ENCODE assay signal across 24 cellular contexts in genomic region chr7:12422449-12423320, GRCh38. TPM values are rescaled to one million over a fixed set of nuclear protein-coding genes. Genes with fewer than 3 reads are reported as not detected.
DNase-seq lines count a peak whose midpoint lies in the region; ATAC-seq and TF ChIP-seq lines count a peak whose summit lies in the region.
"Had no signal": no experiment of that assay in that cellular context is flagged by ENCODE, and none has a peak within 500 bp of the region (broad histone marks: within the 10 kb centered on the region; RNA-seq: fewer than 3 reads in every experiment).

No MANE protein-coding gene starts in this region.

- TF ChIP-seq CTCF in MCF 10A (IDR thresholded peaks at IDR 0.05; ENCODE audit: unreplicated experiment) (no peak), breast epithelium (IDR thresholded peaks at IDR 0.05) (no peak), RWPE2 (IDR thresholded peaks at IDR 0.05; ENCODE audit: poor library complexity, severe bottlenecking) (no peak), fibroblast of lung (conservative IDR thresholded peaks at IDR 0.05 in 1 of 2, IDR thresholded peaks at IDR 0.05 in 1 of 2; ENCODE audit: low read depth in 1 of 2, low read length in 2 of 2) (no peak), upper lobe of right lung (IDR thresholded peaks at IDR 0.05) (no peak)

- intact Hi-C loops in MCF 10A (cut with micrococcal nuclease) (no loop called here), breast epithelium (cut with DNase I; ENCODE audit: low total_unique reads) (no loop called here), upper lobe of right lung (cut with DNase I) (no loop called here)

- H3K4me2 ChIP-seq in fibroblast of lung (ENCODE audit: extremely low read depth, insufficient read depth, low read length) = no peak overlapping the region

- no peak overlapping the region for H3K4me3 ChIP-seq in breast epithelium
- H3K4me3 ChIP-seq in RWPE2 (ENCODE audit: severe bottlenecking) = no peak overlapping the region
- no peak overlapping the region for H3K4me3 ChIP-seq in fibroblast of lung (replicated peaks in 1 of 4; ENCODE audit: control extremely low read depth in 1 of 4, insufficient read depth in 1 of 4, low read depth in 3 of 4, low read length in 4 of 4)
- H3K4me3 ChIP-seq in upper lobe of right lung = no peak overlapping the region
- H3K4me3 ChIP-seq: gastroesophageal sphincter, left ventricle myocardium inferior, SJSA1, spleen, upper lobe of left lung had no signal

- H3K27me3 ChIP-seq in breast epithelium (no peaks in the 10 kb centered on the region), RWPE2 (ENCODE audit: insufficient read depth, poor library complexity, severe bottlenecking) (no peaks in the 10 kb centered on the region), fibroblast of lung (ENCODE audit: control insufficient read depth, insufficient read depth, low read length) (no peaks in the 10 kb centered on the region), upper lobe of right lung (no peaks in the 10 kb centered on the region)
- H3K27me3 ChIP-seq: BE2C, gastroesophageal sphincter, SJSA1, spleen, upper lobe of left lung had no signal

- H3K9ac ChIP-seq in fibroblast of lung (ENCODE audit: insufficient read depth, low read length) = no peak overlapping the region

- DNase-seq in MCF 10A (ENCODE audit: unreplicated experiment) (peak; percentile 10), breast epithelium (ENCODE audit: low spot score in 2 of 2) (no peak), RWPE2 (ENCODE audit: low spot score) (no peak), fibroblast of lung (ENCODE audit: low read depth in 2 of 2) (peak; percentile 16 to 49), upper lobe of right lung (no peak), inferior parietal cortex (ENCODE audit: extremely low spot score) (no peak)
- no peak for DNase-seq in T-helper 2 cell treated with Interferon-gamma antibody and Interleukin-4, amounts not matched to agents 5 μg/mL and 100 μg/mL, for 36 hours (ENCODE audit: low spot score)
- DNase-seq: 8988T; activated B cell treated with CpG ODN at 0.5 μM for 24 hours; activated CD8-positive, alpha-beta T cell treated with anti-CD3 and anti-CD28 coated beads, Interleukin-2, amount 10 ng/mL, durations not matched to agents 7 days and 5 days; activated T-cell treated with anti-CD3 and anti-CD28 coated beads, Interleukin-2, amount 50 U/mL, for 4 hours; BE2C; Caco-2; left ventricle myocardium inferior; NCI-H1105; NCI-H69; OCI-M1; spleen; stimulated activated CD4-positive, alpha-beta T cell treated with anti-CD3 and anti-CD28 coated beads, Interleukin-4, amount 100 ng/mL, for 4 hours; upper lobe of left lung had no signal

- no peak overlapping the region for H3K4me3 Mint-ChIP-seq in MCF 10A (ENCODE audit: unreplicated experiment)
- no peak overlapping the region for H3K4me3 Mint-ChIP-seq in T-helper 2 cell treated with Interferon-gamma antibody and Interleukin-4, amounts not matched to agents 5 μg/mL and 100 μg/mL, for 36 hours
- H3K4me3 Mint-ChIP-seq: activated B cell treated with CpG ODN at 0.5 μM for 24 hours; activated CD8-positive, alpha-beta T cell treated with anti-CD3 and anti-CD28 coated beads, Interleukin-2, amount 10 ng/mL, durations not matched to agents 7 days and 5 days; activated T-cell treated with anti-CD3 and anti-CD28 coated beads, Interleukin-2, amount 50 U/mL, for 4 hours had no signal

- H3K36me3 ChIP-seq in breast epithelium = no peaks in the 10 kb centered on the region
- H3K36me3 ChIP-seq in RWPE2 (ENCODE audit: low read depth) = no peaks in the 10 kb centered on the region
- no peaks in the 10 kb centered on the region for H3K36me3 ChIP-seq in fibroblast of lung (ENCODE audit: control insufficient read depth, insufficient read depth, low read length)
- no peaks in the 10 kb centered on the region for H3K36me3 ChIP-seq in upper lobe of right lung
- H3K36me3 ChIP-seq: BE2C, gastroesophageal sphincter, left ventricle myocardium inferior, SJSA1, spleen, upper lobe of left lung had no signal

- H4K20me1 ChIP-seq in fibroblast of lung (ENCODE audit: control insufficient read depth, extremely low read depth, insufficient read depth, low read length) = no peaks in the 10 kb centered on the region

- H3K27me3 Mint-ChIP-seq in MCF 10A (ENCODE audit: insufficient read depth, unreplicated experiment) = no peaks in the 10 kb centered on the region
- H3K27me3 Mint-ChIP-seq in T-helper 2 cell treated with Interferon-gamma antibody and Interleukin-4, amounts not matched to agents 5 μg/mL and 100 μg/mL, for 36 hours (ENCODE audit: low read depth) = no peaks in the 10 kb centered on the region
- H3K27me3 Mint-ChIP-seq: activated B cell treated with CpG ODN at 0.5 μM for 24 hours had no signal

- no peak overlapping the region for H3K27ac Mint-ChIP-seq in MCF 10A (ENCODE audit: low read depth, unreplicated experiment)
- H3K27ac Mint-ChIP-seq in T-helper 2 cell treated with Interferon-gamma antibody and Interleukin-4, amounts not matched to agents 5 μg/mL and 100 μg/mL, for 36 hours = no peak overlapping the region
- H3K27ac Mint-ChIP-seq: activated B cell treated with CpG ODN at 0.5 μM for 24 hours; activated CD8-positive, alpha-beta T cell treated with anti-CD3 and anti-CD28 coated beads, Interleukin-2, amount 10 ng/mL, durations not matched to agents 7 days and 5 days; activated naive CD4-positive, alpha-beta T cell treated with anti-CD3 and anti-CD28 coated beads, Interleukin-2, amount 50 U/mL, for 72 hours had no signal

- no peak for TF ChIP-seq POLR2A in breast epithelium (IDR thresholded peaks at IDR 0.05)

- H3K9me3 ChIP-seq in breast epithelium (peaks cover 3 to 11% of the 10 kb centered on the region in 2 donors), RWPE2 (ENCODE audit: severe bottlenecking) (no peaks in the 10 kb centered on the region), fibroblast of lung (ENCODE audit: control insufficient read depth, insufficient read depth, low read depth, low read length) (no peaks in the 10 kb centered on the region), upper lobe of right lung (no peaks in the 10 kb centered on the region)
- H3K9me3 ChIP-seq: BE2C, Caco-2, SJSA1 had no signal

- H3K27ac ChIP-seq in breast epithelium = no peak overlapping the region
- H3K27ac ChIP-seq in RWPE2 (ENCODE audit: poor library complexity, severe bottlenecking) = peak overlapping the region; percentile 83
- no peak overlapping the region for H3K27ac ChIP-seq in fibroblast of lung (ENCODE audit: insufficient read depth, low read length)
- no peak overlapping the region for H3K27ac ChIP-seq in upper lobe of right lung
- H3K27ac ChIP-seq: gastroesophageal sphincter, left ventricle myocardium inferior, SJSA1, spleen, upper lobe of left lung had no signal

- peaks cover 17% of the 10 kb centered on the region for H3K4me1 Mint-ChIP-seq in MCF 10A (ENCODE audit: insufficient read depth, unreplicated experiment)
- no peaks in the 10 kb centered on the region for H3K4me1 Mint-ChIP-seq in T-helper 2 cell treated with Interferon-gamma antibody and Interleukin-4, amounts not matched to agents 5 μg/mL and 100 μg/mL, for 36 hours (ENCODE audit: low read depth)
- H3K4me1 Mint-ChIP-seq: activated B cell treated with CpG ODN at 0.5 μM for 24 hours had no signal

- no peaks in the 10 kb centered on the region for H3K79me2 ChIP-seq in fibroblast of lung (ENCODE audit: control insufficient read depth, insufficient read depth, low read length)

- CTCF ChIA-PET in MCF 10A (lab: Yijun Ruan, JAX) = interaction anchor here (0.6 to 3.7 kb wide), 9 partner anchors 11 to 182 kb away, joined by 3 to 18 read pairs (median 5); no protein-coding TSS in a partner anchor

- no peaks in the 10 kb centered on the region for H3K9me3 Mint-ChIP-seq in MCF 10A (ENCODE audit: unreplicated experiment)
- no peaks in the 10 kb centered on the region for H3K9me3 Mint-ChIP-seq in T-helper 2 cell treated with Interferon-gamma antibody and Interleukin-4, amounts not matched to agents 5 μg/mL and 100 μg/mL, for 36 hours
- H3K9me3 Mint-ChIP-seq: activated T-cell treated with anti-CD3 and anti-CD28 coated beads, Interleukin-2, amount 50 U/mL, for 4 hours had no signal

- H3K36me3 Mint-ChIP-seq in MCF 10A (ENCODE audit: insufficient read depth, unreplicated experiment) = no peaks in the 10 kb centered on the region
- no peaks in the 10 kb centered on the region for H3K36me3 Mint-ChIP-seq in T-helper 2 cell treated with Interferon-gamma antibody and Interleukin-4, amounts not matched to agents 5 μg/mL and 100 μg/mL, for 36 hours (ENCODE audit: low read depth)

- BruUV-seq in MCF 10A (replicated peaks; lab: Mats Ljungman, UMichigan) = no TSS peak

- H3K4me1 ChIP-seq in breast epithelium (no peaks in the 10 kb centered on the region), RWPE2 (ENCODE audit: insufficient read depth, poor library complexity, severe bottlenecking) (peaks cover 30% of the 10 kb centered on the region), fibroblast of lung (ENCODE audit: control insufficient read depth, extremely low read depth, insufficient read depth, low read length) (peaks cover 2% of the 10 kb centered on the region), upper lobe of right lung (no peaks in the 10 kb centered on the region)
- H3K4me1 ChIP-seq: BE2C, Caco-2, gastroesophageal sphincter, left ventricle myocardium inferior, SJSA1, spleen, upper lobe of left lung had no signal

- H2AFZ ChIP-seq in fibroblast of lung (ENCODE audit: low read length) = no peak overlapping the region

- POLR2A ChIA-PET in MCF 10A (lab: Yijun Ruan, JAX) = interaction anchor here (0.7 to 2.3 kb wide), 5 partner anchors 13 to 67 kb away, joined by 3 to 11 read pairs (median 4); partner anchors contain the start of gene VWDE

- ATAC-seq in RWPE2 (ENCODE audit: low read depth) (peak; percentile 85), upper lobe of right lung (no peak), GM21723 (IDR thresholded peaks at IDR 0.05; ENCODE audit: unreplicated experiment) (no peak)
- ATAC-seq: activated CD8-positive, alpha-beta T cell treated with anti-CD3 and anti-CD28 coated beads, Interleukin-2, amount 10 ng/mL, durations not matched to agents 7 days and 5 days; activated naive CD4-positive, alpha-beta T cell treated with anti-CD3 and anti-CD28 coated beads, Interleukin-2, amount 50 U/mL, for 72 hours; activated T-cell treated with anti-CD3 and anti-CD28 coated beads, Interleukin-2, amount 50 U/mL, for 4 hours; gastroesophageal sphincter had no signal

RNA-seq across cellular contexts. Expression of gene VWDE, which starts 19.0 kb away (rescaled TPM):
- 3.0 and 3.1 TPM in 2 replicates for total RNA-seq in MCF 10A (2022)
- total RNA-seq in breast epithelium = 10 to 100 TPM in 1 of 3 donors, 1 to 10 TPM in 1, not detected in 1; 8.8 to 17.0 TPM
- under 0.01 and 0.17 TPM in 2 replicates for total RNA-seq in fibroblast of lung
- 0.07 and 0.09 TPM in 2 replicates for polyA plus RNA-seq in fibroblast of lung
- 0.21 TPM in 1 of 2 replicates, not detected in the other for polyA plus RNA-seq in fibroblast of lung (2012)
- polyA minus RNA-seq in fibroblast of lung (ENCODE audit: low replicate concordance) = not detected in 2 replicates
- total RNA-seq in upper lobe of right lung = 0.90 TPM
- total RNA-seq: activated B cell treated with CpG ODN at 0.5 μM for 24 hours, left ventricle myocardium inferior, SJSA1 had no signal

Comparison
In these comparisons a context has a peak if more than half of its experiments do, and no peak if none do; other contexts are left out.
1. DNase-seq: peak in MCF 10A (single experiment) and fibroblast of lung (2 of 2); none in breast epithelium (0 of 2), RWPE2 (single experiment), T-helper 2 cell treated with Interferon-gamma antibody and Interleukin-4, amounts not matched to agents 5 μg/mL and 100 μg/mL, for 36 hours (single experiment), upper lobe of right lung (single experiment) and inferior parietal cortex (single experiment).